ENCODE assay signal across 8 cellular contexts in the genomic region with DNA sequence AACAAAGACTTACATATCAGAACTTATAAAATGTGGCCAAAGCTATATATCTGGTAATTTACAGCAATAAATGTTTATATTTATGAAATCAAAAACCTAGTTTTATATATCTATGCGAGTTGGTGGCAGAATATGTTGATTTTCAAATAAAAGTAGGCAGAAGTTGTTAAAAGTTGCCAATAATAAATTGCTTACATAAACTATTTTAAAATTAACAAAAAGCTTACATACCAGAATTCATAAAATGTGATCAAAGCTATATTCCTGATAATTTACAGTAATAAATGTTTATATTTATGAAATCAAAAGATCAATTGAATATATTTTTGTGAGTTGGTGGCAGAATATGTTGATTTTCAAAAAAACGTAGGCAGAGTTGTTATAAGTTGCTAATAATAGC.
"Had no signal": no experiment of that assay in that cellular context is flagged by ENCODE, and none has a peak within 500 bp of the region (broad histone marks: within the 10 kb centered on the region; RNA-seq: fewer than 3 reads in every experiment).

No MANE protein-coding gene starts in this region.

- H3K36me3 ChIP-seq: HAP-1 had no signal

- H2AFZ ChIP-seq: GM23248 had no signal

- H3K27ac ChIP-seq: GM23248, HL-60 had no signal

- H3K4me3 ChIP-seq: GM23248, HAP-1 had no signal

- H3K9ac ChIP-seq: GM23248 had no signal

- H3K4me1 ChIP-seq: HAP-1 had no signal

- DNase-seq: GM23248, GOT3, H7, HFFc6, KG1 had no signal

- ATAC-seq: HCT116 had no signal

- H3K9me3 ChIP-seq: HAP-1 had no signal
